8 cellular contexts compared by ENCODE assay signal in the genomic region with DNA sequence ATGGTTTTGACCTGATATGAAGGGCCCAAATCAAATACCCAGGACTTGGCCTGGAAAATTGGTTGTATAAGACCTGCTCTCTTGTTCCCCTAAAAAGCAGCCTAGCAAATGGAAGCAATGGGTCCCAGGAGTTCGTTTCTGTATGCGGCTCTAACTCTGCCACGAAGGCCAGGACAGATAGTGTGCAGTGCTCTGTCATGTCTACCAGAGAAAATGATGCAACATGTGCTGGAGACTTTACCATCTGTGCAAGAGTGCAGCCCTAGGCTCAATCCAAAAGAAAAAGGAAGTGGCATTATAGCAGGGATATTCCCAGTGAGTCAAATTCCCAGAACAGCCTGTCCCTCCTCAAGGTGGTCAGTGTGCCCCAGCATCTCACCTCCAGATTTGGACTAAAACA.
DNase-seq lines count a peak whose midpoint lies in the region; ATAC-seq and FAIRE-seq lines count a peak whose summit lies in the region.

No MANE protein-coding gene starts in this region.

- ATAC-seq in HG02852 (IDR thresholded peaks at IDR 0.05; ENCODE audit: unreplicated experiment), result peak; percentile 22

- peak; percentile 63 for DNase-seq in SIG-M5 treated with dmso at 0.1 percent for 504 hours (lab: John Stamatoyannopoulos, UW; ENCODE audit: unreplicated experiment)
- DNase-seq in SIG-M5 (lab: John Stamatoyannopoulos, UW), result no peak
- DNase-seq in RCC 7860 (ENCODE audit: low spot score), result peak; percentile 22
- DNase-seq in foreskin melanocyte, result peak; percentile 35
- no peak for DNase-seq in amniotic stem cell (lab: John Stamatoyannopoulos, UW)
- DNase-seq in COR-L47 (lab: John Stamatoyannopoulos, UW), result no peak
- no peak for DNase-seq in NK-92 (lab: John Stamatoyannopoulos, UW; ENCODE audit: unreplicated experiment)

- no peak for FAIRE-seq in RCC 7860 (lab: Jason Lieb, UNC)

Comparison
In these comparisons a context has a peak if more than half of its experiments do, and no peak if none do; other contexts are left out.
1. DNase-seq: peak in SIG-M5 treated with dmso at 0.1 percent for 504 hours (single experiment), RCC 7860 (single experiment) and foreskin melanocyte (single experiment); none in SIG-M5 (single experiment), amniotic stem cell (single experiment), COR-L47 (single experiment) and NK-92 (single experiment).